Comparison of ENCODE assay signal across 8 cellular contexts in the genomic region with DNA sequence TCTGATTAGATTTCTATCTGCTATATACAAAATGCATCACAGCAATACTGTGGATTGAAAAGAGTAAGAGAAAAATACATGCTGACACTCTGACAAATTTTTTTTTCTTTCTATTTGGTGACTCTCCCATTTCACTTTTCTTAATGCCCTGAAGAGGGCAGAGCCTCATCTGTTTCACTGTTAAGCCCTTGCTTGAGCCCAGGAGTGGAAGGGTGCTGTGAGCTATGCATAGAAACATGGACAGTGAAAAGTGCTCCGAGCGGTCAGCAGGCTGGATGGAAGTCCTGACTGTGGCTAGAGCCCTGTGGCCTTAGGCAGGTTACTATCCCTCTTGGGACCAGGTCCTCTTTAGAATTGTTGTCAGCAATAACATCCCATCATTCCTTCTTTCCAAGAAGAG. TPM values are rescaled to one million over a fixed set of nuclear protein-coding genes. Genes with fewer than 3 reads are reported as not detected.
DNase-seq lines count a peak whose midpoint lies in the region; ATAC-seq, FAIRE-seq and TF ChIP-seq lines count a peak whose summit lies in the region.

No MANE protein-coding gene starts in this region.

- H3K27ac Mint-ChIP-seq in WTC11, result no peak overlapping the region
- H3K27ac Mint-ChIP-seq in activated T-cell treated with anti-CD3 and anti-CD28 coated beads, Interleukin-2, amount 50 U/mL, for 24 hours, result no peak overlapping the region

- DNase-seq in HTR-8/SVneo (ENCODE audit: insufficient read length, low spot score), result peak; percentile 65
- DNase-seq in WTC11 (ENCODE audit: low spot score), result no peak
- DNase-seq in iris pigment epithelial cell (ENCODE audit: low read depth), result peak; percentile 45
- DNase-seq in activated T-cell treated with anti-CD3 and anti-CD28 coated beads, Interleukin-2, amount 50 U/mL, for 24 hours, result no peak
- DNase-seq in NCI-H2107 (lab: John Stamatoyannopoulos, UW), result no peak
- DNase-seq in stimulated activated CD4-positive, alpha-beta T cell treated with anti-CD3 and anti-CD28 coated beads, Interleukin-15, amount 100 ng/mL, for 24 hours, result no peak

- TF ChIP-seq CTCF in C4-2B (conservative IDR thresholded peaks at IDR 0.05) (peak; percentile 47), WTC11 (IDR thresholded peaks at IDR 0.05) (no peak)

- CTCF ChIA-PET in WTC11 (lab: Charles Lee), result interaction anchor here (0.6 to 1.4 kb wide), 9 partner anchors 8 to 371 kb away, joined by 3 to 5 read pairs (median 3); partner anchors contain the start of gene CSE1L

- POLR2A ChIA-PET in WTC11 (lab: Charles Lee), result no interaction called here

- no peak overlapping the region for H3K4me3 Mint-ChIP-seq in WTC11
- no peak overlapping the region for H3K4me3 Mint-ChIP-seq in activated T-cell treated with anti-CD3 and anti-CD28 coated beads, Interleukin-2, amount 50 U/mL, for 24 hours

- no peaks in the 10 kb centered on the region for H3K4me1 Mint-ChIP-seq in WTC11
- no peaks in the 10 kb centered on the region for H3K4me1 Mint-ChIP-seq in activated T-cell treated with anti-CD3 and anti-CD28 coated beads, Interleukin-2, amount 50 U/mL, for 24 hours (ENCODE audit: low read depth)

- H3K27me3 Mint-ChIP-seq in WTC11 (ENCODE audit: low read depth), result no peaks in the 10 kb centered on the region
- no peaks in the 10 kb centered on the region for H3K27me3 Mint-ChIP-seq in activated T-cell treated with anti-CD3 and anti-CD28 coated beads, Interleukin-2, amount 50 U/mL, for 24 hours

- no peak overlapping the region for H3K27ac ChIP-seq in C4-2B

- no peaks in the 10 kb centered on the region for H3K9me3 Mint-ChIP-seq in WTC11
- H3K9me3 Mint-ChIP-seq in activated T-cell treated with anti-CD3 and anti-CD28 coated beads, Interleukin-2, amount 50 U/mL, for 24 hours, result no peaks in the 10 kb centered on the region

- ATAC-seq in WTC11, result peak; percentile 73
- ATAC-seq in GM21786 (IDR thresholded peaks at IDR 0.05; ENCODE audit: unreplicated experiment), result no peak

- H3K36me3 Mint-ChIP-seq in WTC11, result peaks cover 41% of the 10 kb centered on the region
- peaks cover 78% of the 10 kb centered on the region for H3K36me3 Mint-ChIP-seq in activated T-cell treated with anti-CD3 and anti-CD28 coated beads, Interleukin-2, amount 50 U/mL, for 24 hours (ENCODE audit: low read depth)

- peak; percentile 4 for FAIRE-seq in HTR-8/SVneo (lab: Jason Lieb, UNC)

TF ChIP-seq in WTC11, 78 proteins besides CTCF, POLR2A, EP300 and RAD21:
- TF ChIP-seq MXD4 (CRISPR knock-in tag; IDR thresholded peaks at IDR 0.05; ENCODE audit: borderline replicate concordance), result no peak
- TF ChIP-seq, protein P1, sequence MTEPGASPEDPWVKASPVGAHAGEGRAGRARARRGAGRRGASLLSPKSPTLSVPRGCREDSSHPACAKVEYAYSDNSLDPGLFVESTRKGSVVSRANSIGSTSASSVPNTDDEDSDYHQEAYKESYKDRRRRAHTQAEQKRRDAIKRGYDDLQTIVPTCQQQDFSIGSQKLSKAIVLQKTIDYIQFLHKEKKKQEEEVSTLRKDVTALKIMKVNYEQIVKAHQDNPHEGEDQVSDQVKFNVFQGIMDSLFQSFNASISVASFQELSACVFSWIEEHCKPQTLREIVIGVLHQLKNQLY (CRISPR knock-in tag; IDR thresholded peaks at IDR 0.05), result no peak
- no peak for TF ChIP-seq PRRX2 (CRISPR knock-in tag; IDR thresholded peaks at IDR 0.05)
- no peak for TF ChIP-seq NR3C1 (CRISPR knock-in tag; conservative IDR thresholded peaks at IDR 0.05; ENCODE audit: low read depth)
- TF ChIP-seq TCF7 (CRISPR knock-in tag; IDR thresholded peaks at IDR 0.05; ENCODE audit: low read depth), result no peak
- no peak for TF ChIP-seq HMGA2 (CRISPR knock-in tag; IDR thresholded peaks at IDR 0.05)
- no peak for TF ChIP-seq TEAD4 (CRISPR knock-in tag; IDR thresholded peaks at IDR 0.05)
- no peak for TF ChIP-seq ELF4 (CRISPR knock-in tag; IDR thresholded peaks at IDR 0.05; ENCODE audit: low read depth)
- TF ChIP-seq FOXJ3 (CRISPR knock-in tag; IDR thresholded peaks at IDR 0.05; ENCODE audit: borderline replicate concordance), result no peak
- TF ChIP-seq ZNF121 (CRISPR knock-in tag; IDR thresholded peaks at IDR 0.05), result no peak
- TF ChIP-seq ZNF423 (CRISPR knock-in tag; IDR thresholded peaks at IDR 0.05), result no peak
- no peak for TF ChIP-seq SMAD3 (CRISPR knock-in tag; IDR thresholded peaks at IDR 0.05; ENCODE audit: borderline replicate concordance)
- TF ChIP-seq MYBL2 (CRISPR knock-in tag; IDR thresholded peaks at IDR 0.05), result no peak
- TF ChIP-seq ZNF671 (CRISPR knock-in tag; IDR thresholded peaks at IDR 0.05), result no peak

RNA-seq across cellular contexts. Expression of gene CSE1L, which starts 17.4 kb away (rescaled TPM):
- total RNA-seq in WTC11 (2021), result 192 to 211 TPM (median 204 TPM) in 3 replicates

Comparison
In these comparisons a context has a peak if more than half of its experiments do, and no peak if none do; other contexts are left out.
1. DNase-seq: peak in HTR-8/SVneo (single experiment) and iris pigment epithelial cell (single experiment); none in WTC11 (single experiment), activated T-cell treated with anti-CD3 and anti-CD28 coated beads, Interleukin-2, amount 50 U/mL, for 24 hours (single experiment), NCI-H2107 (single experiment) and stimulated activated CD4-positive, alpha-beta T cell treated with anti-CD3 and anti-CD28 coated beads, Interleukin-15, amount 100 ng/mL, for 24 hours (single experiment).